In genomic region chr1:42926235-42926869, GRCh38 we compare ENCODE assay signal across 19 cellular contexts. TPM values are rescaled to one million over a fixed set of nuclear protein-coding genes. Genes with fewer than 3 reads are reported as not detected.
DNase-seq lines count a peak whose midpoint lies in the region; ATAC-seq and TF ChIP-seq lines count a peak whose summit lies in the region.
"Had no signal": no experiment of that assay in that cellular context is flagged by ENCODE, and none has a peak within 500 bp of the region (broad histone marks: within the 10 kb centered on the region; RNA-seq: fewer than 3 reads in every experiment).

No MANE protein-coding gene starts in this region.

- H3K4me1 Mint-ChIP-seq in activated CD4-positive, alpha-beta T cell treated with anti-CD3 and anti-CD28 coated beads, Interleukin-2, amount 10 ng/mL, durations not matched to agents 24 days and 14 days, result peaks cover 56% of the 10 kb centered on the region
- peaks cover 30% of the 10 kb centered on the region for H3K4me1 Mint-ChIP-seq in activated T-helper 17 cell treated with anti-CD3 and anti-CD28 coated beads, Interleukin-2, amount 50 U/mL, for 72 hours
- peaks cover 61% of the 10 kb centered on the region for H3K4me1 Mint-ChIP-seq in neural crest cell

- intact Hi-C loops in activated CD4-positive, alpha-beta T cell treated with anti-CD3 and anti-CD28 coated beads, Interleukin-2, amount 10 ng/mL, durations not matched to agents 24 days and 14 days (cut with micrococcal nuclease), result loop anchor here (10.0 kb wide), 3 partner anchors 242 to 472 kb away; partner anchors contain the start of genes PPCS, PPIH, YBX1 and ZMYND12

- CTCF ChIA-PET in HEK293 (lab: Yijun Ruan, JAX), result interaction anchor here (0.6 to 6.1 kb wide), 2 partner anchors 147 to 160 kb away, joined by 3 to 70 read pairs; no protein-coding TSS in a partner anchor

- H3K4me1 ChIP-seq in HEK293 (ENCODE audit: control insufficient read depth, insufficient read depth, low read length), result peaks cover 5% of the 10 kb centered on the region; the same call in 1 of the 2 replicates
- H3K4me1 ChIP-seq: HAP-1 had no signal

- H3K9me3 Mint-ChIP-seq in activated CD4-positive, alpha-beta T cell treated with anti-CD3 and anti-CD28 coated beads, Interleukin-2, amount 10 ng/mL, durations not matched to agents 24 days and 14 days, result no peaks in the 10 kb centered on the region
- H3K9me3 Mint-ChIP-seq in activated T-helper 17 cell treated with anti-CD3 and anti-CD28 coated beads, Interleukin-2, amount 50 U/mL, for 72 hours, result no peaks in the 10 kb centered on the region
- H3K9me3 Mint-ChIP-seq in neural crest cell, result no peaks in the 10 kb centered on the region
- H3K9me3 Mint-ChIP-seq: CD8-positive, alpha-beta memory T cell; immature natural killer cell had no signal

- H3K4me3 ChIP-seq in HEK293 (ENCODE audit: low read depth, low read length), result no peak overlapping the region
- H3K4me3 ChIP-seq: colonic mucosa, HAP-1, transverse colon had no signal

- ATAC-seq in activated T-helper 17 cell treated with anti-CD3 and anti-CD28 coated beads, Interleukin-2, amount 50 U/mL, for 72 hours (replicated peaks), result no peak
- no peak for ATAC-seq in HG02885 (IDR thresholded peaks at IDR 0.05; ENCODE audit: poor library complexity, unreplicated experiment)
- no peak for ATAC-seq in HG03521 (IDR thresholded peaks at IDR 0.05; ENCODE audit: unreplicated experiment)

- H3K9me3 ChIP-seq in HEK293 (ENCODE audit: control insufficient read depth, insufficient read depth, low read depth, low read length), result no peaks in the 10 kb centered on the region
- H3K9me3 ChIP-seq: colonic mucosa, HAP-1, transverse colon had no signal

- DNase-seq in activated CD4-positive, alpha-beta T cell treated with anti-CD3 and anti-CD28 coated beads, Interleukin-2, amount 10 ng/mL, durations not matched to agents 24 days and 14 days, result peak; percentile 57
- no peak for DNase-seq in activated CD4-positive, alpha-beta T cell treated with anti-CD3 and anti-CD28 coated beads, Interleukin-2, amount 50 U/mL, for 48 hours
- DNase-seq in neural crest cell (ENCODE audit: low read depth, low spot score) (no peak), HT-29 (ENCODE audit: low spot score) (no peak)
- DNase-seq: activated CD8-positive, alpha-beta memory T cell treated with anti-CD3 and anti-CD28 coated beads for 24 hours; CD8-positive, alpha-beta memory T cell; colonic mucosa; immature natural killer cell; KG1; NCI-H2171; occipital lobe; stimulated activated CD4-positive, alpha-beta T cell treated with anti-CD3 and anti-CD28 coated beads, Interleukin-4, amount 100 ng/mL, for 1 hour; stimulated activated CD8-positive, alpha-beta memory T cell treated with anti-CD3 and anti-CD28 coated beads, Interleukin-4, amount 100 ng/mL, for 48 hours; transverse colon had no signal

- H3K36me3 Mint-ChIP-seq in activated CD4-positive, alpha-beta T cell treated with anti-CD3 and anti-CD28 coated beads, Interleukin-2, amount 10 ng/mL, durations not matched to agents 24 days and 14 days (ENCODE audit: low read depth), result peaks cover 57% of the 10 kb centered on the region
- H3K36me3 Mint-ChIP-seq in activated T-helper 17 cell treated with anti-CD3 and anti-CD28 coated beads, Interleukin-2, amount 50 U/mL, for 72 hours (ENCODE audit: low read depth), result peaks cover 83% of the 10 kb centered on the region
- peaks cover 21% of the 10 kb centered on the region for H3K36me3 Mint-ChIP-seq in neural crest cell (ENCODE audit: low read depth)

- no peak overlapping the region for H3K27ac ChIP-seq in HEK293 (ENCODE audit: extremely low read depth, low read depth, low read length)
- H3K27ac ChIP-seq: colonic mucosa had no signal

- POLR2A ChIA-PET in HEK293 (lab: Yijun Ruan, JAX), result no interaction called here

- TF ChIP-seq CTCF in HEK293 (tag by site-specific recombination; IDR thresholded peaks at IDR 0.05) (no peak), neural crest cell (conservative IDR thresholded peaks at IDR 0.05) (no peak)

- no peaks in the 10 kb centered on the region for H3K27me3 Mint-ChIP-seq in activated CD4-positive, alpha-beta T cell treated with anti-CD3 and anti-CD28 coated beads, Interleukin-2, amount 10 ng/mL, durations not matched to agents 24 days and 14 days
- no peaks in the 10 kb centered on the region for H3K27me3 Mint-ChIP-seq in activated T-helper 17 cell treated with anti-CD3 and anti-CD28 coated beads, Interleukin-2, amount 50 U/mL, for 72 hours
- peaks cover 12% of the 10 kb centered on the region for H3K27me3 Mint-ChIP-seq in neural crest cell (ENCODE audit: low read depth)
- H3K27me3 Mint-ChIP-seq: CD8-positive, alpha-beta memory T cell had no signal

- no peak overlapping the region for H3K4me3 Mint-ChIP-seq in activated CD4-positive, alpha-beta T cell treated with anti-CD3 and anti-CD28 coated beads, Interleukin-2, amount 10 ng/mL, durations not matched to agents 24 days and 14 days
- H3K4me3 Mint-ChIP-seq in activated T-helper 17 cell treated with anti-CD3 and anti-CD28 coated beads, Interleukin-2, amount 50 U/mL, for 72 hours, result peak overlapping the region; percentile 83
- H3K4me3 Mint-ChIP-seq in neural crest cell, result peak overlapping the region; percentile 85

- peak overlapping the region; percentile 55 for H3K27ac Mint-ChIP-seq in activated CD4-positive, alpha-beta T cell treated with anti-CD3 and anti-CD28 coated beads, Interleukin-2, amount 10 ng/mL, durations not matched to agents 24 days and 14 days
- H3K27ac Mint-ChIP-seq in activated T-helper 17 cell treated with anti-CD3 and anti-CD28 coated beads, Interleukin-2, amount 50 U/mL, for 72 hours, result peak overlapping the region; percentile 91
- H3K27ac Mint-ChIP-seq in neural crest cell (ENCODE audit: unreplicated experiment), result no peak overlapping the region

- peaks cover 0 to 58% of the 10 kb centered on the region in 2 experiments; a peak in 2 of 3 replicates for H3K36me3 ChIP-seq in HEK293 (ENCODE audit: control insufficient read depth in 2 of 2, insufficient read depth in 1 of 2, low read length in 2 of 2)

TF ChIP-seq in HEK293, 187 proteins besides CTCF, POLR2A, EP300 and RAD21:
- peak; percentile 73 for TF ChIP-seq SCRT2 (tag by site-specific recombination; IDR thresholded peaks at IDR 0.05)
- no peak for TF ChIP-seq BCL11A (tag by site-specific recombination; IDR thresholded peaks at IDR 0.05; ENCODE audit: low read depth)

RNA-seq across cellular contexts. Expression of gene SLC2A1, which starts 32.3 kb away (rescaled TPM):
- 135 and 144 TPM in 2 replicates for total RNA-seq in activated CD4-positive, alpha-beta T cell treated with anti-CD3 and anti-CD28 coated beads, Interleukin-2, amount 10 ng/mL, durations not matched to agents 24 days and 14 days
- 100 to 1,000 TPM; 217 to 280 TPM for total RNA-seq in activated T-helper 17 cell treated with anti-CD3 and anti-CD28 coated beads, Interleukin-2, amount 50 U/mL, for 72 hours
- 254 and 265 TPM in 2 replicates for total RNA-seq in neural crest cell
- total RNA-seq in HT-29 (2014; rRNA removed; shearing (Covaris generic)), result 916 and 965 TPM in 2 replicates
